Comparison of ENCODE assay signal across 22 cellular contexts in genomic region chr11:74679513-74679865, GRCh38. TPM values are rescaled to one million over a fixed set of nuclear protein-coding genes. Genes with fewer than 3 reads are reported as not detected.
"Had no signal": no experiment of that assay in that cellular context is flagged by ENCODE, and none has a peak within 500 bp of the region (broad histone marks: within the 10 kb centered on the region; RNA-seq: fewer than 3 reads in every experiment).

No MANE protein-coding gene starts in this region.

- H3K27ac Mint-ChIP-seq: activated CD4-positive, alpha-beta memory T cell treated with anti-CD3 and anti-CD28 coated beads for 36 hours; activated CD4-positive, alpha-beta T cell treated with anti-CD3 and anti-CD28 coated beads for 36 hours; activated naive CD8-positive, alpha-beta T cell treated with anti-CD3 and anti-CD28 coated beads, Interleukin-2, amount 50 U/mL, for 24 hours; activated T-helper 1 cell treated with anti-CD3 and anti-CD28 coated beads, Interleukin-12 subunit alpha, Interleukin-12 subunit beta, Interleukin-2, Interleukin-4 antibody, amounts not matched to agents 30 ng/mL and 10 ng/mL and 1 ng/mL, durations not matched to agents 14 hours and 24 hours and 36 hours had no signal

- H3K4me3 Mint-ChIP-seq: activated CD4-positive, alpha-beta memory T cell treated with anti-CD3 and anti-CD28 coated beads for 36 hours; activated CD4-positive, alpha-beta T cell treated with anti-CD3 and anti-CD28 coated beads for 36 hours; activated naive CD8-positive, alpha-beta T cell treated with anti-CD3 and anti-CD28 coated beads, Interleukin-2, amount 50 U/mL, for 24 hours; activated T-helper 1 cell treated with anti-CD3 and anti-CD28 coated beads, Interleukin-12 subunit alpha, Interleukin-12 subunit beta, Interleukin-2, Interleukin-4 antibody, amounts not matched to agents 30 ng/mL and 10 ng/mL and 1 ng/mL, durations not matched to agents 14 hours and 24 hours and 36 hours; nephron; stimulated activated effector memory CD8-positive, alpha-beta T cell treated with anti-CD3 and anti-CD28 coated beads, Interleukin-12 subunit alpha, Interleukin-12 subunit beta, amount 100 ng/mL, for 72 hours had no signal

- ATAC-seq: activated CD4-positive, alpha-beta T cell treated with anti-CD3 and anti-CD28 coated beads for 36 hours; activated naive CD8-positive, alpha-beta T cell treated with anti-CD3 and anti-CD28 coated beads, Interleukin-2, amount 50 U/mL, for 24 hours; gastrocnemius medialis; left lung; stimulated activated effector memory CD8-positive, alpha-beta T cell treated with anti-CD3 and anti-CD28 coated beads, Interleukin-12 subunit alpha, Interleukin-12 subunit beta, amount 100 ng/mL, for 72 hours had no signal

- H3K4me3 ChIP-seq: ascending aorta, gastrocnemius medialis, heart left ventricle, left lung, psoas muscle, right lobe of liver, SK-N-MC, tibial nerve had no signal

- DNase-seq: activated CD4-positive, alpha-beta memory T cell treated with anti-CD3 and anti-CD28 coated beads for 36 hours; activated CD4-positive, alpha-beta T cell treated with anti-CD3 and anti-CD28 coated beads for 36 hours; activated naive CD4-positive, alpha-beta T cell treated with Interleukin-2 at 50 U/mL for 16 hours; activated naive CD8-positive, alpha-beta T cell treated with anti-CD3 and anti-CD28 coated beads, Interleukin-2, amount 50 U/mL, for 24 hours; erythroblast; gastrocnemius medialis; mesenchymal stem cell; occipital lobe; psoas muscle; stimulated activated CD4-positive, alpha-beta T cell treated with anti-CD3 and anti-CD28 coated beads, Interleukin-12 subunit alpha, Interleukin-12 subunit beta, amount 100 ng/mL, for 4 hours; T-helper 9 cell had no signal

- H3K9me3 ChIP-seq: ascending aorta, gastrocnemius medialis, heart left ventricle, left lung, psoas muscle, right lobe of liver, tibial nerve had no signal

- H3K27ac ChIP-seq: ascending aorta, gastrocnemius medialis, left lung, psoas muscle, right lobe of liver, SK-N-MC, tibial nerve had no signal

- H3K27me3 ChIP-seq: ascending aorta, gastrocnemius medialis, right lobe of liver, tibial nerve had no signal

- H3K36me3 Mint-ChIP-seq: activated CD4-positive, alpha-beta memory T cell treated with anti-CD3 and anti-CD28 coated beads for 36 hours; stimulated activated effector memory CD8-positive, alpha-beta T cell treated with anti-CD3 and anti-CD28 coated beads, Interleukin-12 subunit alpha, Interleukin-12 subunit beta, amount 100 ng/mL, for 72 hours had no signal

- H3K4me1 Mint-ChIP-seq: activated CD4-positive, alpha-beta T cell treated with anti-CD3 and anti-CD28 coated beads for 36 hours; activated naive CD8-positive, alpha-beta T cell treated with anti-CD3 and anti-CD28 coated beads, Interleukin-2, amount 50 U/mL, for 24 hours; stimulated activated effector memory CD8-positive, alpha-beta T cell treated with anti-CD3 and anti-CD28 coated beads, Interleukin-12 subunit alpha, Interleukin-12 subunit beta, amount 100 ng/mL, for 72 hours had no signal

- H3K36me3 ChIP-seq: ascending aorta, gastrocnemius medialis, heart left ventricle, left lung, right lobe of liver, tibial nerve had no signal

- H3K9me3 Mint-ChIP-seq: activated CD4-positive, alpha-beta memory T cell treated with anti-CD3 and anti-CD28 coated beads for 36 hours; activated naive CD8-positive, alpha-beta T cell treated with anti-CD3 and anti-CD28 coated beads, Interleukin-2, amount 50 U/mL, for 24 hours; activated T-helper 1 cell treated with anti-CD3 and anti-CD28 coated beads, Interleukin-12 subunit alpha, Interleukin-12 subunit beta, Interleukin-2, Interleukin-4 antibody, amounts not matched to agents 30 ng/mL and 10 ng/mL and 1 ng/mL, durations not matched to agents 14 hours and 24 hours and 36 hours; nephron; stimulated activated effector memory CD8-positive, alpha-beta T cell treated with anti-CD3 and anti-CD28 coated beads, Interleukin-12 subunit alpha, Interleukin-12 subunit beta, amount 100 ng/mL, for 72 hours had no signal

RNA-seq across cellular contexts. Expression of gene CHRDL2, which starts 51.7 kb away (rescaled TPM):
- total RNA-seq: activated CD4-positive, alpha-beta memory T cell treated with anti-CD3 and anti-CD28 coated beads for 36 hours; activated CD4-positive, alpha-beta T cell treated with anti-CD3 and anti-CD28 coated beads for 36 hours; activated T-helper 1 cell treated with anti-CD3 and anti-CD28 coated beads, Interleukin-12 subunit alpha, Interleukin-12 subunit beta, Interleukin-2, Interleukin-4 antibody, amounts not matched to agents 30 ng/mL and 10 ng/mL and 1 ng/mL, durations not matched to agents 14 hours and 24 hours and 36 hours; ascending aorta; bronchial epithelial cell; chondrocyte; occipital lobe; tibial nerve had no signal
